Comparison of ENCODE assay signal across 1 cellular context in genomic region chr17:57898487-57899311, GRCh38.
TF ChIP-seq lines count a peak whose summit lies in the region.

No MANE protein-coding gene starts in this region.

TF ChIP-seq in HCT116, 20 proteins besides CTCF, POLR2A, EP300 and RAD21 (continued from another document):
- TF ChIP-seq EZH2phosphoT487 (IDR thresholded peaks at IDR 0.05; ENCODE audit: borderline replicate concordance): no peak
- TF ChIP-seq ELF1 (IDR thresholded peaks at IDR 0.05; ENCODE audit: borderline replicate concordance, low read depth): no peak
- no peak for TF ChIP-seq ZFX (IDR thresholded peaks at IDR 0.05)
- 0 out of 2 replicates have a peak, but pooled peaks have one; percentile 11 for TF ChIP-seq POLR2AphosphoS5 (IDR thresholded peaks at IDR 0.05; ENCODE audit: low read depth, low read length)
- TF ChIP-seq YY1 (IDR thresholded peaks at IDR 0.05; ENCODE audit: extremely low read depth, insufficient replicate concordance, low read depth, low read length): no peak
- no peak for TF ChIP-seq FOSL1 (IDR thresholded peaks at IDR 0.05; ENCODE audit: low read depth)
- no peak for TF ChIP-seq SIN3A (IDR thresholded peaks at IDR 0.05; ENCODE audit: low read depth)
